8 cellular contexts compared by ENCODE assay signal in genomic region chr15:64842099-64842940, GRCh38. TPM values are rescaled to one million over a fixed set of nuclear protein-coding genes. Genes with fewer than 3 reads are reported as not detected.
A peak's percentile ranks its signal among the peaks of the same experiment; 100 is the strongest.
DNase-seq lines count a peak whose midpoint lies in the region; ATAC-seq and TF ChIP-seq lines count a peak whose summit lies in the region.

No MANE protein-coding gene starts in this region.

- no peaks in the 10 kb centered on the region for H3K27me3 ChIP-seq in left ventricle myocardium inferior (ENCODE audit: low read depth)
- H3K27me3 ChIP-seq in gastrocnemius medialis: no peaks in the 10 kb centered on the region

- in situ Hi-C loops in gastrocnemius medialis (cut with MboI; ENCODE audit: low sequenced_read_pairs in 4 of 4): loop anchor here in 1 of 4 donors (10.0 kb wide), 1 partner anchor 52 kb away; no protein-coding TSS in a partner anchor

- H3K27ac Mint-ChIP-seq in activated T-helper 2 cell treated with anti-CD3 and anti-CD28 coated beads, Interferon-gamma antibody, Interleukin-2, Interleukin-4, amounts not matched to agents 10 μg/mL and 5 μg/mL and 100 μg/mL, durations not matched to agents 14 hours and 24 hours and 36 hours: peak overlapping the region; percentile 83

- ATAC-seq in gastrocnemius medialis (no peak), GM19455 (IDR thresholded peaks at IDR 0.05; ENCODE audit: unreplicated experiment) (no peak)

- H3K27ac ChIP-seq in left ventricle myocardium inferior (replicated peaks) (peak overlapping the region; percentile 99), gastrocnemius medialis (peak overlapping the region; percentile 84 to 95 (median 89))

- no peaks in the 10 kb centered on the region for H3K9me3 Mint-ChIP-seq in activated T-helper 2 cell treated with anti-CD3 and anti-CD28 coated beads, Interferon-gamma antibody, Interleukin-2, Interleukin-4, amounts not matched to agents 10 μg/mL and 5 μg/mL and 100 μg/mL, durations not matched to agents 14 hours and 24 hours and 36 hours

- H3K36me3 ChIP-seq in left ventricle myocardium inferior (no peaks in the 10 kb centered on the region), gastrocnemius medialis (no peaks in the 10 kb centered on the region)

- no peaks in the 10 kb centered on the region for H3K27me3 Mint-ChIP-seq in activated T-helper 2 cell treated with anti-CD3 and anti-CD28 coated beads, Interferon-gamma antibody, Interleukin-2, Interleukin-4, amounts not matched to agents 10 μg/mL and 5 μg/mL and 100 μg/mL, durations not matched to agents 14 hours and 24 hours and 36 hours (ENCODE audit: low read depth)

- peak overlapping the region; percentile 95 for H3K4me3 Mint-ChIP-seq in activated T-helper 2 cell treated with anti-CD3 and anti-CD28 coated beads, Interferon-gamma antibody, Interleukin-2, Interleukin-4, amounts not matched to agents 10 μg/mL and 5 μg/mL and 100 μg/mL, durations not matched to agents 14 hours and 24 hours and 36 hours (ENCODE audit: low read depth)

- H3K9me3 ChIP-seq in left ventricle myocardium inferior (replicated peaks) (no peaks in the 10 kb centered on the region), gastrocnemius medialis (no peaks in the 10 kb centered on the region)

- H3K4me1 ChIP-seq in left ventricle myocardium inferior: peaks cover 66% of the 10 kb centered on the region
- H3K4me1 ChIP-seq in gastrocnemius medialis: peaks cover 8 to 25% of the 10 kb centered on the region in 2 donors

- no peak for TF ChIP-seq POLR2A in gastrocnemius medialis (IDR thresholded peaks at IDR 0.05)

- H3K4me3 ChIP-seq in left ventricle myocardium inferior: peak overlapping the region; percentile 99
- H3K4me3 ChIP-seq in gastrocnemius medialis: peak overlapping the region; percentile 66 to 92 (median 80)

- peaks cover 10% of the 10 kb centered on the region for H3K36me3 Mint-ChIP-seq in activated T-helper 2 cell treated with anti-CD3 and anti-CD28 coated beads, Interferon-gamma antibody, Interleukin-2, Interleukin-4, amounts not matched to agents 10 μg/mL and 5 μg/mL and 100 μg/mL, durations not matched to agents 14 hours and 24 hours and 36 hours (ENCODE audit: low read depth)

- H3K4me1 Mint-ChIP-seq in activated T-helper 2 cell treated with anti-CD3 and anti-CD28 coated beads, Interferon-gamma antibody, Interleukin-2, Interleukin-4, amounts not matched to agents 10 μg/mL and 5 μg/mL and 100 μg/mL, durations not matched to agents 14 hours and 24 hours and 36 hours (ENCODE audit: low read depth): peaks cover 48% of the 10 kb centered on the region

- intact Hi-C loops in activated T-helper 2 cell treated with anti-CD3 and anti-CD28 coated beads, Interferon-gamma antibody, Interleukin-2, Interleukin-4, amounts not matched to agents 10 μg/mL and 5 μg/mL and 100 μg/mL, durations not matched to agents 14 hours and 24 hours and 36 hours (cut with micrococcal nuclease): no loop called here
- intact Hi-C loops in left ventricle myocardium inferior (cut with micrococcal nuclease): loop anchor here (10.0 kb wide), 1 partner anchor 52 kb away; no protein-coding TSS in a partner anchor
- intact Hi-C loops in gastrocnemius medialis (cut with DNase I; ENCODE audit: low total_unique reads): loop anchor here (5.0 kb wide), 2 partner anchors 50 to 150 kb away; no protein-coding TSS in a partner anchor

- TF ChIP-seq CTCF in left ventricle myocardium inferior (IDR thresholded peaks at IDR 0.05; ENCODE audit: borderline replicate concordance) (no peak), gastrocnemius medialis (IDR thresholded peaks at IDR 0.05 in 4 of 5, conservative IDR thresholded peaks at IDR 0.05 in 1 of 5) (no peak)

- DNase-seq in CD1c-positive myeloid dendritic cell (ENCODE audit: extremely low spot score) (peak; percentile 33), HT-29 (ENCODE audit: low spot score) (peak; percentile 46), left ventricle myocardium inferior (peak; percentile 39), gastrocnemius medialis (no peak), NCI-H2029 treated with DMSO at 0.1 percent for 48 hours (lab: John Stamatoyannopoulos, UW) (no peak), hippocampal formation (lab: John Stamatoyannopoulos, UW) (no peak)
- no peak for DNase-seq in activated T-helper 2 cell treated with anti-CD3 and anti-CD28 coated beads, Interferon-gamma antibody, Interleukin-2, Interleukin-4, amounts not matched to agents 10 μg/mL and 5 μg/mL and 100 μg/mL, durations not matched to agents 14 hours and 24 hours and 36 hours (ENCODE audit: low spot score)

RNA-seq across cellular contexts. Expression of gene PLEKHO2, which starts 0.6 kb away (rescaled TPM):
- 6.4 and 8.1 TPM in 2 replicates for total RNA-seq in HT-29 (2014; rRNA removed; shearing (Covaris generic))
- 15.3 and 17.0 TPM in 2 replicates for total RNA-seq in activated T-helper 2 cell treated with anti-CD3 and anti-CD28 coated beads, Interferon-gamma antibody, Interleukin-2, Interleukin-4, amounts not matched to agents 10 μg/mL and 5 μg/mL and 100 μg/mL, durations not matched to agents 14 hours and 24 hours and 36 hours
- total RNA-seq in left ventricle myocardium inferior (8.0 TPM), gastrocnemius medialis (1 to 10 TPM; 2.0 to 5.4 (median 3.3) TPM)

RNA-seq across cellular contexts. Expression of gene PIF1, which starts 16.9 kb away (rescaled TPM):
- 66.2 and 77.4 TPM in 2 replicates for total RNA-seq in HT-29 (2014; rRNA removed; shearing (Covaris generic))
- 28.1 and 29.2 TPM in 2 replicates for total RNA-seq in activated T-helper 2 cell treated with anti-CD3 and anti-CD28 coated beads, Interferon-gamma antibody, Interleukin-2, Interleukin-4, amounts not matched to agents 10 μg/mL and 5 μg/mL and 100 μg/mL, durations not matched to agents 14 hours and 24 hours and 36 hours
- 0.41 TPM for total RNA-seq in left ventricle myocardium inferior
- total RNA-seq in gastrocnemius medialis: under 1 TPM in 2 of 4 donors, not detected in 2; 0.17 to 0.26 TPM

Comparison
In these comparisons a context has a peak if more than half of its experiments do, and no peak if none do; other contexts are left out.
1. DNase-seq: peak in CD1c-positive myeloid dendritic cell (single experiment), HT-29 (single experiment) and left ventricle myocardium inferior (single experiment); none in activated T-helper 2 cell treated with anti-CD3 and anti-CD28 coated beads, Interferon-gamma antibody, Interleukin-2, Interleukin-4, amounts not matched to agents 10 μg/mL and 5 μg/mL and 100 μg/mL, durations not matched to agents 14 hours and 24 hours and 36 hours (single experiment), gastrocnemius medialis (0 of 2), NCI-H2029 treated with DMSO at 0.1 percent for 48 hours (single experiment) and hippocampal formation (0 of 2).
2. RNA of gene PIF1, which starts 16.9 kb away (total RNA-seq): 66.2 to 77.4 TPM in HT-29 and 28.1 to 29.2 TPM in activated T-helper 2 cell treated with anti-CD3 and anti-CD28 coated beads, Interferon-gamma antibody, Interleukin-2, Interleukin-4, amounts not matched to agents 10 μg/mL and 5 μg/mL and 100 μg/mL, durations not matched to agents 14 hours and 24 hours and 36 hours; 0.41 TPM in left ventricle myocardium inferior (single experiment) and 0.17 to 0.26 TPM in gastrocnemius medialis; every median in the first group is over 10 times any median in the second.